Comparison of ENCODE assay signal across 13 cellular contexts in genomic region chr4:144547678-144548298, GRCh38.
DNase-seq lines count a peak whose midpoint lies in the region; ATAC-seq and TF ChIP-seq lines count a peak whose summit lies in the region.
"Had no signal": no experiment of that assay in that cellular context is flagged by ENCODE, and none has a peak within 500 bp of the region (broad histone marks: within the 10 kb centered on the region; RNA-seq: fewer than 3 reads in every experiment).

No MANE protein-coding gene starts in this region.

- no peak overlapping the region for H2AFZ ChIP-seq in PC-3 (ENCODE audit: low read length)

- H3K79me2 ChIP-seq in PC-3 (ENCODE audit: low read length): no peaks in the 10 kb centered on the region

- no peak overlapping the region for H3K4me3 ChIP-seq in GM12864 (ENCODE audit: low read depth, low read length)
- no peak overlapping the region for H3K4me3 ChIP-seq in PC-3 (ENCODE audit: low read length)
- H3K4me3 ChIP-seq: ascending aorta had no signal

- ATAC-seq in GM19395 (IDR thresholded peaks at IDR 0.05; ENCODE audit: unreplicated experiment) (peak; percentile 100), HG02870 (IDR thresholded peaks at IDR 0.05; ENCODE audit: unreplicated experiment) (peak; percentile 99), HG03571 (IDR thresholded peaks at IDR 0.05; ENCODE audit: unreplicated experiment) (peak; percentile 99), PC-3 (no peak)
- ATAC-seq: HepG2, left ventricle myocardium superior had no signal

- no peaks in the 10 kb centered on the region for H3K9me3 ChIP-seq in PC-3 (ENCODE audit: low read length)

- CTCF ChIA-PET in PC-3 (lab: Charles Lee): no interaction called here

- intact Hi-C loops in PC-3 (cut with micrococcal nuclease): no loop called here

- H3K4me1 ChIP-seq in PC-3 (ENCODE audit: insufficient read depth, low read length): no peaks in the 10 kb centered on the region
- H3K4me1 ChIP-seq: ascending aorta had no signal

- peak; percentile 75 for DNase-seq in GM12864 (ENCODE audit: low read depth)
- DNase-seq in GM03348 (ENCODE audit: low spot score): no peak
- no peak for DNase-seq in PC-3
- no peak for DNase-seq in anterior cingulate cortex (lab: John Stamatoyannopoulos, UW)
- DNase-seq in NCI-H2227 treated with DMSO at 0.1 percent for 48 hours (lab: John Stamatoyannopoulos, UW): no peak
- DNase-seq: left ventricle myocardium superior, NCI-H2171 treated with DMSO at 0.1 percent for 48 hours, SW 1271 had no signal

- no peaks in the 10 kb centered on the region for H4K20me1 ChIP-seq in PC-3 (ENCODE audit: low read length)

- no peak overlapping the region for H3K9ac ChIP-seq in PC-3 (ENCODE audit: low read length)

- H3F3A ChIP-seq in PC-3 (ENCODE audit: low read length, unreplicated experiment): no peaks in the 10 kb centered on the region

- no peaks in the 10 kb centered on the region for H3K9me2 ChIP-seq in PC-3 (replicated peaks; ENCODE audit: low read length)

- H3K27ac ChIP-seq in PC-3 (ENCODE audit: low read length): no peak overlapping the region
- H3K27ac ChIP-seq: ascending aorta had no signal

- no peak overlapping the region for H3K4me2 ChIP-seq in PC-3 (ENCODE audit: low read length)

- no peaks in the 10 kb centered on the region for H3K36me3 ChIP-seq in PC-3 (ENCODE audit: low read depth, low read length)
- H3K36me3 ChIP-seq: ascending aorta had no signal

- TF ChIP-seq CTCF in GM12864 (IDR thresholded peaks at IDR 0.05; ENCODE audit: low read depth, low read length, missing control alignments): no peak
- TF ChIP-seq CTCF in PC-3 (conservative IDR thresholded peaks at IDR 0.05; ENCODE audit: low read depth, low read length): no peak

- no peaks in the 10 kb centered on the region for H3K27me3 ChIP-seq in PC-3 (ENCODE audit: low read length)
- H3K27me3 ChIP-seq: ascending aorta had no signal

- no TSS peak for BruUV-seq in PC-3 (replicated peaks; lab: Mats Ljungman, UMichigan)

- POLR2A ChIA-PET in PC-3 (lab: Charles Lee; ENCODE audit: unreplicated experiment): no interaction called here
